Comparison of ENCODE assay signal across 8 cellular contexts in genomic region chr22:26671317-26672059, GRCh38. TPM values are rescaled to one million over a fixed set of nuclear protein-coding genes. Genes with fewer than 3 reads are reported as not detected.
DNase-seq lines count a peak whose midpoint lies in the region; ATAC-seq and TF ChIP-seq lines count a peak whose summit lies in the region.

No MANE protein-coding gene starts in this region.

- H3K9me3 ChIP-seq in HUES48 (ENCODE audit: control insufficient read depth, insufficient read depth, low read length), result no peaks in the 10 kb centered on the region

- no peaks in the 10 kb centered on the region for H3K27me3 ChIP-seq in HUES48 (ENCODE audit: control insufficient read depth, insufficient read depth, low read length)

- peaks cover 41% of the 10 kb centered on the region for H3K36me3 ChIP-seq in HUES48 (ENCODE audit: control insufficient read depth, insufficient read depth, low read length)

- CTCF ChIA-PET in GM10248 (lab: Yijun Ruan, JAX), result interaction anchor here (1.2 to 1.6 kb wide), 2 partner anchors 11 to 34 kb away, joined by 3 read pairs; no protein-coding TSS in a partner anchor
- CTCF ChIA-PET in activated CD8-positive, alpha-beta memory T cell treated with anti-CD3 and anti-CD28 coated beads, Interleukin-2, amount 10 ng/mL, durations not matched to agents 7 days and 5 days (lab: Charles Lee), result interaction anchor here (1.1 to 3.8 kb wide), 6 partner anchors 14 to 195 kb away, joined by 3 to 17 read pairs (median 6); partner anchors contain the start of genes HPS4, MIAT and SRRD

- peak overlapping the region; percentile 98 for H3K27ac ChIP-seq in HUES48 (ENCODE audit: low read depth, low read length)

- no peaks in the 10 kb centered on the region for H3K27me3 Mint-ChIP-seq in activated CD8-positive, alpha-beta memory T cell treated with anti-CD3 and anti-CD28 coated beads, Interleukin-2, amount 10 ng/mL, durations not matched to agents 7 days and 5 days

- no peak for TF ChIP-seq CTCF in GM10248 (IDR thresholded peaks at IDR 0.05; ENCODE audit: control extremely low read depth, extremely low read depth, low read depth, missing control alignments)

- no peak overlapping the region for H3K9ac ChIP-seq in HUES48 (ENCODE audit: low read depth, low read length)

- peak overlapping the region; percentile 97 for H3K27ac Mint-ChIP-seq in activated CD8-positive, alpha-beta memory T cell treated with anti-CD3 and anti-CD28 coated beads, Interleukin-2, amount 10 ng/mL, durations not matched to agents 7 days and 5 days

- no peaks in the 10 kb centered on the region for H3K9me3 Mint-ChIP-seq in activated CD8-positive, alpha-beta memory T cell treated with anti-CD3 and anti-CD28 coated beads, Interleukin-2, amount 10 ng/mL, durations not matched to agents 7 days and 5 days (ENCODE audit: low read depth)

- ATAC-seq in activated CD8-positive, alpha-beta memory T cell treated with anti-CD3 and anti-CD28 coated beads, Interleukin-2, amount 10 ng/mL, durations not matched to agents 7 days and 5 days, result peak; percentile 43
- no peak for ATAC-seq in HG02798 (IDR thresholded peaks at IDR 0.05; ENCODE audit: poor library complexity, unreplicated experiment)
- ATAC-seq in GM21447 (IDR thresholded peaks at IDR 0.05; ENCODE audit: unreplicated experiment), result no peak

- peak; percentile 51 for DNase-seq in GM10248 (ENCODE audit: extremely low spot score)
- peak; percentile 87 for DNase-seq in activated CD8-positive, alpha-beta memory T cell treated with anti-CD3 and anti-CD28 coated beads, Interleukin-2, amount 10 ng/mL, durations not matched to agents 7 days and 5 days
- peak; percentile 68 for DNase-seq in germinal center (ENCODE audit: low spot score)
- peak; percentile 49 to 53 for DNase-seq in stimulated activated CD4-positive, alpha-beta T cell treated with anti-CD3 and anti-CD28 coated beads, Interleukin-15, amount 100 ng/mL, for 48 hours (ENCODE audit: low read depth in 2 of 2)
- DNase-seq in pons (ENCODE audit: low spot score), result no peak

- H3K4me1 Mint-ChIP-seq in activated CD8-positive, alpha-beta memory T cell treated with anti-CD3 and anti-CD28 coated beads, Interleukin-2, amount 10 ng/mL, durations not matched to agents 7 days and 5 days, result peaks cover 73% of the 10 kb centered on the region

- peaks cover 37% of the 10 kb centered on the region for H3K4me1 ChIP-seq in HUES48 (ENCODE audit: control insufficient read depth, insufficient read depth, low read length)

- no peak overlapping the region for H3K4me3 ChIP-seq in HUES48 (ENCODE audit: low read depth, low read length)

- POLR2A ChIA-PET in GM10248 (lab: Yijun Ruan, JAX), result no interaction called here

- H3K4me3 Mint-ChIP-seq in activated CD8-positive, alpha-beta memory T cell treated with anti-CD3 and anti-CD28 coated beads, Interleukin-2, amount 10 ng/mL, durations not matched to agents 7 days and 5 days, result peak overlapping the region; percentile 93

- peaks cover 32% of the 10 kb centered on the region for H3K36me3 Mint-ChIP-seq in activated CD8-positive, alpha-beta memory T cell treated with anti-CD3 and anti-CD28 coated beads, Interleukin-2, amount 10 ng/mL, durations not matched to agents 7 days and 5 days

RNA-seq across cellular contexts. Expression of gene MIAT, which starts 14.1 kb away (rescaled TPM):
- 100 to 1,000 TPM in 1 of 2 experiments, 10 to 100 TPM in 1; 66.5 to 125 TPM for total RNA-seq in activated CD8-positive, alpha-beta memory T cell treated with anti-CD3 and anti-CD28 coated beads, Interleukin-2, amount 10 ng/mL, durations not matched to agents 7 days and 5 days

RNA-seq across cellular contexts. Expression of gene CRYBA4, which starts 49.7 kb away (rescaled TPM):
- total RNA-seq in activated CD8-positive, alpha-beta memory T cell treated with anti-CD3 and anti-CD28 coated beads, Interleukin-2, amount 10 ng/mL, durations not matched to agents 7 days and 5 days, result under 1 TPM in 1 of 2 experiments, not detected in 1; 0.38 TPM

RNA-seq across cellular contexts. Expression of gene CRYBB1, which starts 53.7 kb away (rescaled TPM):
- total RNA-seq in activated CD8-positive, alpha-beta memory T cell treated with anti-CD3 and anti-CD28 coated beads, Interleukin-2, amount 10 ng/mL, durations not matched to agents 7 days and 5 days, result under 1 TPM in 1 of 2 experiments, not detected in 1; 0.38 TPM
